In genomic region chr2:47038656-47039501, GRCh38 we compare ENCODE assay signal across 9 cellular contexts.
DNase-seq lines count a peak whose midpoint lies in the region; ATAC-seq and TF ChIP-seq lines count a peak whose summit lies in the region.
"Had no signal": no experiment of that assay in that cellular context is flagged by ENCODE, and none has a peak within 500 bp of the region (broad histone marks: within the 10 kb centered on the region; RNA-seq: fewer than 3 reads in every experiment).

No MANE protein-coding gene starts in this region.

- no peak overlapping the region for H3K4me3 ChIP-seq in liver (ENCODE audit: low read depth in 1 of 3, low read length in 3 of 3)

- peaks cover 13 to 51% (median 34%) of the 10 kb centered on the region in 4 donors for H3K4me1 ChIP-seq in liver (ENCODE audit: control insufficient read depth in 4 of 4, insufficient read depth in 4 of 4, low read length in 3 of 4)

- peak; percentile 46 for ATAC-seq in GM21367 (IDR thresholded peaks at IDR 0.05; ENCODE audit: unreplicated experiment)
- ATAC-seq in activated B cell treated with CpG ODN at 0.5 μM for 24 hours (ENCODE audit: low read depth) = peak; percentile 42

- H3K9ac ChIP-seq in liver (ENCODE audit: low read depth in 1 of 2, low read length in 2 of 2) = no peak overlapping the region
- H3K9ac ChIP-seq: KMS-11 had no signal

- TF ChIP-seq RAD21 in liver (IDR thresholded peaks at IDR 0.05) = no peak

- no peaks in the 10 kb centered on the region for H3K27me3 Mint-ChIP-seq in activated B cell treated with CpG ODN at 0.5 μM for 24 hours

- H3K4me1 Mint-ChIP-seq in activated B cell treated with CpG ODN at 0.5 μM for 24 hours = peaks cover 71% of the 10 kb centered on the region

- DNase-seq in A172 (ENCODE audit: low spot score) (peak; percentile 77), activated B cell treated with CpG ODN at 0.5 μM for 24 hours (no peak), NCI-H146 (lab: John Stamatoyannopoulos, UW) (no peak), NCI-H1436 treated with DMSO at 0.1 percent for 48 hours (lab: John Stamatoyannopoulos, UW) (no peak), LoVo (ENCODE audit: low spot score) (no peak), GM20000 (ENCODE audit: low spot score) (no peak)

- POLR2A ChIA-PET in activated B cell treated with CpG ODN at 0.5 μM for 24 hours (lab: Charles Lee) = interaction anchor here (0.6 kb wide), 1 partner anchor 50 kb away, joined by 4 read pairs; no protein-coding TSS in a partner anchor

- peaks cover 80% of the 10 kb centered on the region for H3K36me3 Mint-ChIP-seq in activated B cell treated with CpG ODN at 0.5 μM for 24 hours (ENCODE audit: low read depth)

- CTCF ChIA-PET in activated B cell treated with CpG ODN at 0.5 μM for 24 hours (lab: Charles Lee) = no interaction called here

- no peak for TF ChIP-seq CTCF in activated B cell treated with CpG ODN at 0.5 μM for 24 hours (IDR thresholded peaks at IDR 0.05)
- no peak for TF ChIP-seq CTCF in liver (IDR thresholded peaks at IDR 0.05; ENCODE audit: low read depth, low read length, missing input control)
- no peak for TF ChIP-seq CTCF in GM20000 (IDR thresholded peaks at IDR 0.05; ENCODE audit: extremely low read depth, missing control alignments)

- H3K36me3 ChIP-seq in liver (ENCODE audit: control insufficient read depth in 4 of 4, insufficient read depth in 3 of 4, low read depth in 1 of 4, low read length in 3 of 4) = no peaks in the 10 kb centered on the region

- no peaks in the 10 kb centered on the region for H3K9me3 ChIP-seq in liver (ENCODE audit: control insufficient read depth in 4 of 4, low read length in 3 of 4)

- H3K4me3 Mint-ChIP-seq in activated B cell treated with CpG ODN at 0.5 μM for 24 hours = peak overlapping the region; percentile 3

- no peaks in the 10 kb centered on the region for H3K27me3 ChIP-seq in liver (ENCODE audit: control insufficient read depth in 4 of 4, insufficient read depth in 4 of 4, low read length in 3 of 4)

- 90% methylated on average over 9 of the region's 9 CpGs for WGBS in liver

- no peaks in the 10 kb centered on the region for H3K9me3 Mint-ChIP-seq in activated B cell treated with CpG ODN at 0.5 μM for 24 hours

- intact Hi-C loops in activated B cell treated with CpG ODN at 0.5 μM for 24 hours (cut with micrococcal nuclease) = no loop called here

- peak overlapping the region; percentile 62 for H3K27ac Mint-ChIP-seq in activated B cell treated with CpG ODN at 0.5 μM for 24 hours

- peak overlapping the region; percentile 26 to 31 for H3K27ac ChIP-seq in liver (ENCODE audit: low read depth in 1 of 2, low read length in 2 of 2)
- H3K27ac ChIP-seq: KMS-11 had no signal

TF ChIP-seq in liver, 16 proteins besides CTCF, POLR2A, EP300 and RAD21:
- TF ChIP-seq JUND (IDR thresholded peaks at IDR 0.05) (no peak), FOXA1 (IDR thresholded peaks at IDR 0.05) (no peak), HNF4G (IDR thresholded peaks at IDR 0.05) (no peak), MAX (IDR thresholded peaks at IDR 0.05) (no peak), RXRA (IDR thresholded peaks at IDR 0.05) (no peak), NR2F2 (IDR thresholded peaks at IDR 0.05) (no peak), EGR1 (IDR thresholded peaks at IDR 0.05; ENCODE audit: low read depth in 2 of 2) (no peak), FOXA2 (IDR thresholded peaks at IDR 0.05) (no peak), TAF1 (conservative IDR thresholded peaks at IDR 0.05) (no peak), HNF4A (conservative IDR thresholded peaks at IDR 0.05) (no peak), ZBTB33 (IDR thresholded peaks at IDR 0.05) (no peak), REST (IDR thresholded peaks at IDR 0.05) (no peak), ATF3 (IDR thresholded peaks at IDR 0.05) (no peak), GABPA (IDR thresholded peaks at IDR 0.05 in 1 of 2, conservative IDR thresholded peaks at IDR 0.05 in 1 of 2) (no peak), YY1 (IDR thresholded peaks at IDR 0.05) (no peak), SP1 (IDR thresholded peaks at IDR 0.05) (no peak)
